In genomic region chr1:200401263-200401662, GRCh38 we compare ENCODE assay signal across 19 cellular contexts.
"Had no signal": no experiment of that assay in that cellular context is flagged by ENCODE, and none has a peak within 500 bp of the region (broad histone marks: within the 10 kb centered on the region; RNA-seq: fewer than 3 reads in every experiment).

No MANE protein-coding gene starts in this region.

- FAIRE-seq: bronchial epithelial cell had no signal

- H3K27ac Mint-ChIP-seq: stimulated activated naive CD8-positive, alpha-beta T cell treated with anti-CD3 and anti-CD28 coated beads, Interleukin-15, Interleukin-2, amounts not matched to agents 100 ng/mL and 50 ng/mL, for 24 hours; T-helper 2 cell treated with Interferon-gamma antibody and Interleukin-4, amounts not matched to agents 5 μg/mL and 100 μg/mL, for 36 hours had no signal

- H3K27me3 Mint-ChIP-seq: naive thymus-derived CD4-positive, alpha-beta T cell; stimulated activated naive CD8-positive, alpha-beta T cell treated with anti-CD3 and anti-CD28 coated beads, Interleukin-15, Interleukin-2, amounts not matched to agents 100 ng/mL and 50 ng/mL, for 24 hours had no signal

- ATAC-seq: activated CD4-positive, CD25-positive, alpha-beta regulatory T cell treated with anti-CD3 and anti-CD28 coated beads, Interleukin-2, amount 50 U/mL, for 24 hours; left lung; mucosa of descending colon; naive thymus-derived CD4-positive, alpha-beta T cell; upper lobe of right lung had no signal

- H3K9me3 Mint-ChIP-seq: stimulated activated naive CD8-positive, alpha-beta T cell treated with anti-CD3 and anti-CD28 coated beads, Interleukin-15, Interleukin-2, amounts not matched to agents 100 ng/mL and 50 ng/mL, for 24 hours; T-helper 2 cell treated with Interferon-gamma antibody and Interleukin-4, amounts not matched to agents 5 μg/mL and 100 μg/mL, for 36 hours had no signal

- H3K27me3 ChIP-seq: left lung, right atrium auricular region, testis, upper lobe of right lung had no signal

- H3K27ac ChIP-seq: left lung, right atrium auricular region, skin epidermis, testis, upper lobe of right lung had no signal

- H3K9me3 ChIP-seq: left lung, mucosa of descending colon, right atrium auricular region, testis, upper lobe of right lung had no signal

- H3K4me3 ChIP-seq: left lung, mucosa of descending colon, right atrium auricular region, skin epidermis, testis, upper lobe of right lung had no signal

- H3K4me1 ChIP-seq: testis had no signal

- H3K4me3 Mint-ChIP-seq: stimulated activated naive CD8-positive, alpha-beta T cell treated with anti-CD3 and anti-CD28 coated beads, Interleukin-15, Interleukin-2, amounts not matched to agents 100 ng/mL and 50 ng/mL, for 24 hours; T-helper 2 cell treated with Interferon-gamma antibody and Interleukin-4, amounts not matched to agents 5 μg/mL and 100 μg/mL, for 36 hours had no signal

- DNase-seq: activated CD4-positive, alpha-beta T cell treated with anti-CD3 and anti-CD28 coated beads, Interleukin-2, amount 50 U/mL, for 1 hour; activated naive CD4-positive, alpha-beta T cell treated with Interleukin-2 at 50 U/mL for 16 hours; aorta; dermis blood vessel endothelial cell; islet precursor cell; left lung; mucosa of descending colon; naive thymus-derived CD4-positive, alpha-beta T cell; posterior cingulate gyrus; stimulated activated CD4-positive, alpha-beta T cell treated with anti-CD3 and anti-CD28 coated beads, Interleukin-4, amount 100 ng/mL, for 4 hours; stimulated activated CD8-positive, alpha-beta memory T cell treated with anti-CD3 and anti-CD28 coated beads, Interleukin-4, amount 100 ng/mL, for 48 hours; testis; upper lobe of right lung had no signal
